8 cellular contexts compared by ENCODE assay signal in genomic region chr10:136465-136762, GRCh38. TPM values are rescaled to one million over a fixed set of nuclear protein-coding genes. Genes with fewer than 3 reads are reported as not detected.
DNase-seq lines count a peak whose midpoint lies in the region; ATAC-seq, FAIRE-seq and TF ChIP-seq lines count a peak whose summit lies in the region.

No MANE protein-coding gene starts in this region.

- no peaks in the 10 kb centered on the region for H3K36me3 ChIP-seq in testis (ENCODE audit: low read depth, missing control alignments)

- intact Hi-C loops in testis (cut with DNase I; ENCODE audit: low total_unique reads), result no loop called here

- WGBS in testis, 2 donors, result 8 to 11% methylated on average over 10 of the region's 10 CpGs

- peak; percentile 17 for ATAC-seq in GM18519 (IDR thresholded peaks at IDR 0.05; ENCODE audit: low FRiP score, unreplicated experiment)
- peak; percentile 18 for ATAC-seq in HG03103 (IDR thresholded peaks at IDR 0.05; ENCODE audit: low read depth, unreplicated experiment)
- ATAC-seq in activated naive CD8-positive, alpha-beta T cell treated with anti-CD3 and anti-CD28 coated beads, Interleukin-2, amount 50 U/mL, for 24 hours, result peak; percentile 38

- FAIRE-seq in RCC 7860 (lab: Jason Lieb, UNC), result no peak

- H3K4me3 Mint-ChIP-seq in activated naive CD8-positive, alpha-beta T cell treated with anti-CD3 and anti-CD28 coated beads, Interleukin-2, amount 50 U/mL, for 24 hours, result peak overlapping the region; percentile 89

- no peaks in the 10 kb centered on the region for H3K9me3 ChIP-seq in testis

- no peak for TF ChIP-seq POLR2A in testis (IDR thresholded peaks at IDR 0.05)

- H3K27me3 Mint-ChIP-seq in activated naive CD8-positive, alpha-beta T cell treated with anti-CD3 and anti-CD28 coated beads, Interleukin-2, amount 50 U/mL, for 24 hours, result no peaks in the 10 kb centered on the region

- H3K9me3 Mint-ChIP-seq in activated naive CD8-positive, alpha-beta T cell treated with anti-CD3 and anti-CD28 coated beads, Interleukin-2, amount 50 U/mL, for 24 hours, result no peaks in the 10 kb centered on the region

- H3K27me3 ChIP-seq in layer of hippocampus (ENCODE audit: control insufficient read depth, insufficient read depth, low read length) (no peaks in the 10 kb centered on the region), testis (no peaks in the 10 kb centered on the region)

- peak overlapping the region; percentile 93 for H3K27ac ChIP-seq in layer of hippocampus (ENCODE audit: low read depth, low read length)
- peak overlapping the region; percentile 99 to 100 for H3K27ac ChIP-seq in testis

- TF ChIP-seq CTCF in testis (IDR thresholded peaks at IDR 0.05), result no peak

- no peak for DNase-seq in activated naive CD8-positive, alpha-beta T cell treated with anti-CD3 and anti-CD28 coated beads, Interleukin-2, amount 50 U/mL, for 24 hours
- no peak for DNase-seq in testis
- no peak for DNase-seq in RCC 7860 (ENCODE audit: low spot score)
- DNase-seq in stimulated activated naive CD4-positive, alpha-beta T cell (lab: John Stamatoyannopoulos, UW), result no peak
- no peak for DNase-seq in NCI-H2196 treated with DMSO at 0.1 percent for 48 hours (lab: John Stamatoyannopoulos, UW; ENCODE audit: unreplicated experiment)

- H3K27ac Mint-ChIP-seq in activated naive CD8-positive, alpha-beta T cell treated with anti-CD3 and anti-CD28 coated beads, Interleukin-2, amount 50 U/mL, for 24 hours, result peak overlapping the region; percentile 90

- H3K4me1 ChIP-seq in testis, result peaks cover 27% of the 10 kb centered on the region

- peaks cover 56% of the 10 kb centered on the region for H3K4me1 Mint-ChIP-seq in activated naive CD8-positive, alpha-beta T cell treated with anti-CD3 and anti-CD28 coated beads, Interleukin-2, amount 50 U/mL, for 24 hours

- no peaks in the 10 kb centered on the region for H3K36me3 Mint-ChIP-seq in activated naive CD8-positive, alpha-beta T cell treated with anti-CD3 and anti-CD28 coated beads, Interleukin-2, amount 50 U/mL, for 24 hours (ENCODE audit: low read depth)

- peak overlapping the region; percentile 86 for H3K4me3 ChIP-seq in testis

RNA-seq across cellular contexts. Expression of gene ZMYND11, which starts 1.2 kb away (rescaled TPM):
- total RNA-seq in testis, result 10 to 100 TPM; 61.0 to 66.2 TPM
- 55.8 TPM for polyA plus RNA-seq in testis (ENCODE audit: insufficient read depth, low read depth, low replicate concordance)
